10 cellular contexts compared by ENCODE assay signal in the genomic region with DNA sequence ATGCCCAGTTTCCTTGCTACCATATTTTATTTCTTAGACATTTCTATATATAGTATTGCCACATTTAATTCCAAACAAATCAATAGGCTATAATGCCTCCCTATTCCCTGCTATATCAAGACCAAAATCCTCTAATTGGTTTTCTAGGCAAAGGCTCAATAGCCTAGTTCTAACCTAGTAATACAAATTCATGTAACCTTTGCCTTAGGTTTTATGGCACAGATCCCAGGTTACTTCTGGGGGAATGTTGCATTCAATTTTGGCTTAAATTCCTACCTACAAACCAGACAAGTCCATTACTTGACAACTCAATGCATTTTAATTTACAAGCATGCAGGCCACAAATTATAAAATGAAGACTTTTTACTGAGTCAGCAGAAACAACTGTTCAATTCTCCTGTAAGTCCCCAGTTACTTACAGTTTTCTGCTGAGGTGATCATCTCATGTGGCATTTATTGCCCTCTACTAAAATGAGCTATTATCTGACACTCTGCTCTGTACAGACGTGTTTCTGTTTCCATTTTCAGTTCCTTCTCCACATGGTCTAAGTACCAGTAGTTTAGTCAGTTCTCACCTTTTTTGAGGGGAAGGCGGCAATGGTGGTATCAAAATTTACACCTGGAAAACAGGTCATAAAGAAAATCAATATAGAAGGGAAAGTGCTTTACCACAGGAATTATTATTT. TPM values are rescaled to one million over a fixed set of nuclear protein-coding genes. Genes with fewer than 3 reads are reported as not detected.
DNase-seq lines count a peak whose midpoint lies in the region; ATAC-seq, FAIRE-seq and TF ChIP-seq lines count a peak whose summit lies in the region.
"Had no signal": no experiment of that assay in that cellular context is flagged by ENCODE, and none has a peak within 500 bp of the region (broad histone marks: within the 10 kb centered on the region; RNA-seq: fewer than 3 reads in every experiment).

No MANE protein-coding gene starts in this region.

- H2AFZ ChIP-seq in KMS-11 (ENCODE audit: low read depth) = no peak overlapping the region

- H3K9me3 ChIP-seq in pancreas = no peaks in the 10 kb centered on the region
- H3K9me3 ChIP-seq: MG63, transverse colon had no signal

- H3K4me3 ChIP-seq in KMS-11 (IDR thresholded peaks at IDR 0.05; ENCODE audit: insufficient read depth, low read depth, low read length) (no peak overlapping the region), pancreas (no peak overlapping the region)
- H3K4me3 ChIP-seq: MG63, transverse colon had no signal

- H3K36me3 ChIP-seq in KMS-11 (ENCODE audit: insufficient read depth) (no peaks in the 10 kb centered on the region), pancreas (no peaks in the 10 kb centered on the region)

- ATAC-seq in GM19324 (IDR thresholded peaks at IDR 0.05; ENCODE audit: low FRiP score, unreplicated experiment) (peak; percentile 97), HG02840 (IDR thresholded peaks at IDR 0.05; ENCODE audit: low FRiP score, unreplicated experiment) (peak; percentile 96), pancreas (no peak)

- H4K20me1 ChIP-seq in KMS-11 (ENCODE audit: insufficient read depth) = no peaks in the 10 kb centered on the region

- no peaks in the 10 kb centered on the region for H3K27me3 ChIP-seq in KMS-11 (ENCODE audit: insufficient read depth, low read depth)
- no peaks in the 10 kb centered on the region for H3K27me3 ChIP-seq in pancreas
- H3K27me3 ChIP-seq: MG63, transverse colon had no signal

- intact Hi-C loops in pancreas (cut with DNase I) = no loop called here

- WGBS in pancreas, 2 donors = 87 to 91% methylated on average over 2 of the region's 2 CpGs

- H3K4me1 ChIP-seq in KMS-11 (ENCODE audit: low read depth, poor library complexity, severe bottlenecking) (peaks cover 37% of the 10 kb centered on the region), pancreas (no peaks in the 10 kb centered on the region)

- no peak for FAIRE-seq in pancreas (lab: Jason Lieb, UNC)

- TF ChIP-seq CTCF in KMS-11 (conservative IDR thresholded peaks at IDR 0.05; ENCODE audit: low read depth, low read length) (no peak), pancreas (IDR thresholded peaks at IDR 0.05) (no peak)

- H3K4me2 ChIP-seq in KMS-11 = peak overlapping the region; percentile 9; the same call in 1 of the 2 replicates

- peak overlapping the region; percentile 13; the same call in 1 of the 2 replicates for H3K27ac ChIP-seq in KMS-11
- no peak overlapping the region for H3K27ac ChIP-seq in pancreas
- H3K27ac ChIP-seq: transverse colon had no signal

- DNase-seq in CD1c-positive myeloid dendritic cell (ENCODE audit: extremely low spot score) (peak; percentile 6), pancreas (no peak), NCI-H526 treated with DMSO at 0.1 percent for 48 hours (lab: John Stamatoyannopoulos, UW) (no peak), ureter (ENCODE audit: low spot score) (no peak)
- no peak for DNase-seq in activated effector memory CD4-positive, alpha-beta T cell treated with Interleukin-2 at 50 U/mL for 16 hours
- DNase-seq: MG63, transverse colon had no signal

- H3K9ac ChIP-seq in KMS-11 = no peak overlapping the region

- no peaks in the 10 kb centered on the region for H3K79me2 ChIP-seq in KMS-11 (ENCODE audit: insufficient read depth, low read depth)

RNA-seq across cellular contexts. Expression of gene KCNRG, which starts 11.7 kb away (rescaled TPM):
- total RNA-seq in pancreas = under 1 TPM in 5 of 6 donors, not detected in 1; 0.16 to 0.52 (median 0.19) TPM
- polyA plus RNA-seq in pancreas = under 1 TPM; 0.30 to 0.40 TPM
- 1.6 TPM for total RNA-seq in ureter

RNA-seq across cellular contexts. Expression of gene TRIM13, which starts 30.1 kb away (rescaled TPM):
- 10 to 100 TPM in 1 of 6 donors, 1 to 10 TPM in 5; 7.2 to 17.0 (median 8.9) TPM for total RNA-seq in pancreas
- 10 to 100 TPM in 1 of 2 donors, 1 to 10 TPM in 1; 8.9 to 19.7 TPM for polyA plus RNA-seq in pancreas
- 29.5 TPM for total RNA-seq in ureter

Comparison
In these comparisons a context has a peak if more than half of its experiments do, and no peak if none do; other contexts are left out.
1. ATAC-seq: peak in GM19324 (single experiment) and HG02840 (single experiment); none in pancreas (0 of 4).